29 cellular contexts compared by ENCODE assay signal in genomic region chr11:40337118-40337517, GRCh38.
A peak's percentile ranks its signal among the peaks of the same experiment; 100 is the strongest.
DNase-seq lines count a peak whose midpoint lies in the region; ATAC-seq and TF ChIP-seq lines count a peak whose summit lies in the region.
"Had no signal": no experiment of that assay in that cellular context is flagged by ENCODE, and none has a peak within 500 bp of the region (broad histone marks: within the 10 kb centered on the region; RNA-seq: fewer than 3 reads in every experiment).

No MANE protein-coding gene starts in this region.

- H3K9me2 ChIP-seq in PC-9 (ENCODE audit: insufficient read depth): no peaks in the 10 kb centered on the region

- H3K27me3 ChIP-seq in PC-9 (ENCODE audit: insufficient read depth, low read depth) (no peaks in the 10 kb centered on the region), mesenchymal stem cell (ENCODE audit: control insufficient read depth in 1 of 2, insufficient read depth in 1 of 2, low read length in 2 of 2) (no peaks in the 10 kb centered on the region)
- H3K27me3 ChIP-seq: BLaER1, esophagus squamous epithelium, left lung, neutrophil, testis had no signal

- no peak overlapping the region for H2BK12ac ChIP-seq in mesenchymal stem cell (ENCODE audit: low read length in 2 of 2)

- ATAC-seq in GM21576 (IDR thresholded peaks at IDR 0.05; ENCODE audit: unreplicated experiment) (no peak), HG02642 (IDR thresholded peaks at IDR 0.05; ENCODE audit: poor library complexity, unreplicated experiment) (no peak)
- ATAC-seq in activated CD8-positive, alpha-beta T cell treated with anti-CD3 and anti-CD28 coated beads, Interleukin-2, amount 10 ng/mL, durations not matched to agents 7 days and 5 days: no peak
- ATAC-seq: activated T-cell treated with anti-CD3 and anti-CD28 coated beads, Interleukin-2, amount 50 U/mL, for 72 hours; left lung; stimulated activated naive CD8-positive, alpha-beta T cell treated with anti-CD3 and anti-CD28 coated beads, Interleukin-15, Interleukin-2, amounts not matched to agents 100 U/mL and 50 U/mL, for 24 hours had no signal

- no peak for TF ChIP-seq CTCF in PC-9 (conservative IDR thresholded peaks at IDR 0.05)

- H3K23ac ChIP-seq in mesenchymal stem cell (ENCODE audit: low read length in 2 of 2): no peak overlapping the region

- no peaks in the 10 kb centered on the region for H3K9me3 ChIP-seq in PC-9 (ENCODE audit: insufficient read depth, low read depth)
- H3K9me3 ChIP-seq in mesenchymal stem cell (ENCODE audit: control insufficient read depth, low read length): no peaks in the 10 kb centered on the region
- H3K9me3 ChIP-seq: BLaER1, esophagus squamous epithelium, left lung, neutrophil, prostate gland, testis had no signal

- no peak overlapping the region for H3K4me3 Mint-ChIP-seq in activated CD4-positive, alpha-beta memory T cell treated with anti-CD3 and anti-CD28 coated beads for 36 hours
- no peak overlapping the region for H3K4me3 Mint-ChIP-seq in activated CD8-positive, alpha-beta T cell treated with anti-CD3 and anti-CD28 coated beads, Interleukin-2, amount 10 ng/mL, durations not matched to agents 7 days and 5 days
- H3K4me3 Mint-ChIP-seq: activated T-cell treated with anti-CD3 and anti-CD28 coated beads, Interleukin-2, amount 50 U/mL, for 72 hours; dendritic cell treated with granulocyte-macrophage colony-stimulating factor and Interleukin-4, amounts not matched to agents 40 ng/mL and 50 ng/mL, for 4 days had no signal

- no peak overlapping the region for H2BK5ac ChIP-seq in mesenchymal stem cell (ENCODE audit: low read depth, low read length, poor library complexity, severe bottlenecking)

- H3K27ac ChIP-seq in PC-9 (no peak overlapping the region), mesenchymal stem cell (ENCODE audit: low read length, poor library complexity, severe bottlenecking) (no peak overlapping the region)
- H3K27ac ChIP-seq: BLaER1, esophagus squamous epithelium, GM23248, left lung, neutrophil, prostate gland, testis, VCaP had no signal

- peak overlapping the region in 1 of 2 experiments; percentile 62 for H3K18ac ChIP-seq in mesenchymal stem cell (ENCODE audit: low read depth in 1 of 2, low read length in 2 of 2)

- no peaks in the 10 kb centered on the region for H3F3A ChIP-seq in PC-9 (ENCODE audit: insufficient read depth, low read depth)

- H3K36me3 ChIP-seq in PC-9 (ENCODE audit: low read depth): no peaks in the 10 kb centered on the region
- H3K36me3 ChIP-seq in mesenchymal stem cell (ENCODE audit: control insufficient read depth in 1 of 2, insufficient read depth in 2 of 2, low read depth in 1 of 2, low read length in 2 of 2): no peaks in the 10 kb centered on the region
- H3K36me3 ChIP-seq: BLaER1, esophagus squamous epithelium, left lung, neutrophil, prostate gland had no signal

- H3K79me2 ChIP-seq in PC-9 (ENCODE audit: low read depth): no peaks in the 10 kb centered on the region

- no peak overlapping the region for H2AK5ac ChIP-seq in mesenchymal stem cell (ENCODE audit: low read length, severe bottlenecking)

- H3K36me3 Mint-ChIP-seq in activated CD4-positive, alpha-beta memory T cell treated with anti-CD3 and anti-CD28 coated beads for 36 hours: no peaks in the 10 kb centered on the region
- no peaks in the 10 kb centered on the region for H3K36me3 Mint-ChIP-seq in activated CD8-positive, alpha-beta T cell treated with anti-CD3 and anti-CD28 coated beads, Interleukin-2, amount 10 ng/mL, durations not matched to agents 7 days and 5 days (ENCODE audit: low read depth)

- no peaks in the 10 kb centered on the region for H3K4me1 ChIP-seq in PC-9 (replicated peaks; ENCODE audit: insufficient read depth)
- no peaks in the 10 kb centered on the region for H3K4me1 ChIP-seq in mesenchymal stem cell (ENCODE audit: control insufficient read depth, insufficient read depth, low read depth, low read length)
- H3K4me1 ChIP-seq: BLaER1, esophagus squamous epithelium, left lung, prostate gland, testis had no signal

- no peak overlapping the region for H3K14ac ChIP-seq in mesenchymal stem cell (ENCODE audit: low read length in 2 of 2)

- intact Hi-C loops in PC-9 (cut with micrococcal nuclease; ENCODE audit: unreplicated experiment): no loop called here
- intact Hi-C loops in activated CD4-positive, alpha-beta memory T cell treated with anti-CD3 and anti-CD28 coated beads for 36 hours (cut with micrococcal nuclease): no loop called here

- no peaks in the 10 kb centered on the region for H3K4me1 Mint-ChIP-seq in activated CD4-positive, alpha-beta memory T cell treated with anti-CD3 and anti-CD28 coated beads for 36 hours (ENCODE audit: low read depth)
- H3K4me1 Mint-ChIP-seq in activated CD8-positive, alpha-beta T cell treated with anti-CD3 and anti-CD28 coated beads, Interleukin-2, amount 10 ng/mL, durations not matched to agents 7 days and 5 days (ENCODE audit: low read depth): no peaks in the 10 kb centered on the region

- H3K27ac Mint-ChIP-seq in activated CD4-positive, alpha-beta memory T cell treated with anti-CD3 and anti-CD28 coated beads for 36 hours: no peak overlapping the region
- no peak overlapping the region for H3K27ac Mint-ChIP-seq in activated CD8-positive, alpha-beta T cell treated with anti-CD3 and anti-CD28 coated beads, Interleukin-2, amount 10 ng/mL, durations not matched to agents 7 days and 5 days
- H3K27ac Mint-ChIP-seq: activated T-cell treated with anti-CD3 and anti-CD28 coated beads, Interleukin-2, amount 50 U/mL, for 72 hours; dendritic cell treated with granulocyte-macrophage colony-stimulating factor and Interleukin-4, amounts not matched to agents 40 ng/mL and 50 ng/mL, for 4 days had no signal

- 64% methylated on average over 3 of the region's 3 CpGs for WGBS in mesenchymal stem cell

- peak; percentile 61 for DNase-seq in ELR (ENCODE audit: low read depth)
- DNase-seq in PC-9: no peak
- DNase-seq in astrocyte of the hippocampus (ENCODE audit: low read depth, low spot score): peak; percentile 20
- peak; percentile 28 for DNase-seq in mesenchymal stem cell
- DNase-seq in activated CD4-positive, alpha-beta memory T cell treated with anti-CD3 and anti-CD28 coated beads for 36 hours: no peak
- DNase-seq in activated CD8-positive, alpha-beta T cell treated with anti-CD3 and anti-CD28 coated beads, Interleukin-2, amount 10 ng/mL, durations not matched to agents 7 days and 5 days: no peak
- DNase-seq: activated CD4-positive, alpha-beta T cell treated with anti-CD3 and anti-CD28 coated beads for 48 hours; activated naive CD4-positive, alpha-beta T cell treated with Interleukin-2 at 50 U/mL for 16 hours; activated T-cell treated with anti-CD3 and anti-CD28 coated beads, Interleukin-2, amount 50 U/mL, for 72 hours; amniotic stem cell; caudate nucleus; COR-L47; DMS79; esophagus squamous epithelium; GM23248; hypothalamus; NCI-H1105; NCI-H2029; NCI-H226; stimulated activated naive CD8-positive, alpha-beta T cell treated with anti-CD3 and anti-CD28 coated beads, Interleukin-15, Interleukin-2, amounts not matched to agents 100 U/mL and 50 U/mL, for 24 hours; testis had no signal

- no TSS peak for BruUV-seq in PC-9 (replicated peaks; lab: Mats Ljungman, UMichigan)

- POLR2A ChIA-PET in PC-9 (lab: Charles Lee; ENCODE audit: unreplicated experiment): no interaction called here
- POLR2A ChIA-PET in activated CD4-positive, alpha-beta memory T cell treated with anti-CD3 and anti-CD28 coated beads for 36 hours (lab: Charles Lee): no interaction called here
- POLR2A ChIA-PET in activated CD8-positive, alpha-beta T cell treated with anti-CD3 and anti-CD28 coated beads, Interleukin-2, amount 10 ng/mL, durations not matched to agents 7 days and 5 days (lab: Charles Lee): no interaction called here

- H3K79me1 ChIP-seq in mesenchymal stem cell (replicated peaks; ENCODE audit: low read length, poor library complexity, severe bottlenecking): no peaks in the 10 kb centered on the region

- H3K9me3 Mint-ChIP-seq in activated CD4-positive, alpha-beta memory T cell treated with anti-CD3 and anti-CD28 coated beads for 36 hours: peaks cover 20% of the 10 kb centered on the region
- no peaks in the 10 kb centered on the region for H3K9me3 Mint-ChIP-seq in activated CD8-positive, alpha-beta T cell treated with anti-CD3 and anti-CD28 coated beads, Interleukin-2, amount 10 ng/mL, durations not matched to agents 7 days and 5 days (ENCODE audit: insufficient read depth)

- H2AFZ ChIP-seq in PC-9 (no peak overlapping the region; the same call in 1 of the 2 replicates), mesenchymal stem cell (ENCODE audit: low read depth, low read length) (no peak overlapping the region)
- H2AFZ ChIP-seq: GM23248 had no signal

- no peaks in the 10 kb centered on the region for H3K27me3 Mint-ChIP-seq in activated CD4-positive, alpha-beta memory T cell treated with anti-CD3 and anti-CD28 coated beads for 36 hours
- no peaks in the 10 kb centered on the region for H3K27me3 Mint-ChIP-seq in activated CD8-positive, alpha-beta T cell treated with anti-CD3 and anti-CD28 coated beads, Interleukin-2, amount 10 ng/mL, durations not matched to agents 7 days and 5 days (ENCODE audit: low read depth)
- H3K27me3 Mint-ChIP-seq: dendritic cell treated with granulocyte-macrophage colony-stimulating factor and Interleukin-4, amounts not matched to agents 40 ng/mL and 50 ng/mL, for 4 days had no signal

- peak overlapping the region; percentile 3 for H2BK120ac ChIP-seq in mesenchymal stem cell (ENCODE audit: low read depth, low read length)

- CTCF ChIA-PET in PC-9 (lab: Charles Lee): no interaction called here
- CTCF ChIA-PET in activated CD4-positive, alpha-beta memory T cell treated with anti-CD3 and anti-CD28 coated beads for 36 hours (lab: Charles Lee): no interaction called here
- CTCF ChIA-PET in activated CD8-positive, alpha-beta T cell treated with anti-CD3 and anti-CD28 coated beads, Interleukin-2, amount 10 ng/mL, durations not matched to agents 7 days and 5 days (lab: Charles Lee): no interaction called here

- H3K4me2 ChIP-seq in PC-9: peak overlapping the region; percentile 15; the same call in 1 of the 2 replicates
- no peak overlapping the region for H3K4me2 ChIP-seq in mesenchymal stem cell (ENCODE audit: low read length, poor library complexity, severe bottlenecking)
- H3K4me2 ChIP-seq: BLaER1 had no signal

- H3K4ac ChIP-seq in mesenchymal stem cell (ENCODE audit: low read depth in 1 of 2, low read length in 2 of 2): no peak overlapping the region

- H3K4me3 ChIP-seq in PC-9 (no peak overlapping the region), mesenchymal stem cell (ENCODE audit: insufficient read depth in 1 of 2, low read depth in 1 of 2, low read length in 2 of 2) (no peak overlapping the region)
- H3K4me3 ChIP-seq: BLaER1, esophagus squamous epithelium, GM23248, left lung, prostate gland, testis had no signal

- no peak overlapping the region for H4K91ac ChIP-seq in mesenchymal stem cell (ENCODE audit: low read length)

- H3K9ac ChIP-seq in mesenchymal stem cell (ENCODE audit: low read length): no peak overlapping the region
- H3K9ac ChIP-seq: BLaER1, GM23248 had no signal

- H4K8ac ChIP-seq in mesenchymal stem cell (ENCODE audit: low read length): no peak overlapping the region

- 0 out of 2 replicates have a peak, but pooled peaks cover 3% of the 10 kb centered on the region for H4K20me1 ChIP-seq in PC-9 (ENCODE audit: insufficient read depth)
- H4K20me1 ChIP-seq: BLaER1 had no signal

- H2BK15ac ChIP-seq in mesenchymal stem cell (ENCODE audit: low read depth, poor library complexity, severe bottlenecking): no peak overlapping the region

Comparison
In these comparisons a context has a peak if more than half of its experiments do, and no peak if none do; other contexts are left out.
1. DNase-seq: peak in ELR (single experiment), astrocyte of the hippocampus (single experiment) and mesenchymal stem cell (single experiment); none in PC-9 (0 of 2), activated CD4-positive, alpha-beta memory T cell treated with anti-CD3 and anti-CD28 coated beads for 36 hours (single experiment) and activated CD8-positive, alpha-beta T cell treated with anti-CD3 and anti-CD28 coated beads, Interleukin-2, amount 10 ng/mL, durations not matched to agents 7 days and 5 days (single experiment).